ENCODE assay signal across 12 cellular contexts in genomic region chr1:101298663-101299062, GRCh38.
"Had no signal": no experiment of that assay in that cellular context is flagged by ENCODE, and none has a peak within 500 bp of the region (broad histone marks: within the 10 kb centered on the region; RNA-seq: fewer than 3 reads in every experiment).

No MANE protein-coding gene starts in this region.

- H3K27ac ChIP-seq: cardiac muscle cell, colonic mucosa, foreskin keratinocyte, lower lobe of right lung, prostate gland, VCaP had no signal

- H3K4me3 ChIP-seq: adrenal gland, cardiac muscle cell, colonic mucosa, lower lobe of right lung, prostate gland had no signal

- ATAC-seq: foreskin keratinocyte, lower lobe of right lung, sciatic nerve had no signal

- H3K4me1 ChIP-seq: colonic mucosa, foreskin keratinocyte, prostate gland had no signal

- H3K9me3 ChIP-seq: adrenal gland, colonic mucosa, lower lobe of right lung, prostate gland had no signal

- DNase-seq: activated CD4-positive, alpha-beta T cell treated with anti-CD3 and anti-CD28 coated beads for 4 hours; activated CD8-positive, alpha-beta memory T cell treated with anti-CD3 and anti-CD28 coated beads, Interleukin-2, amount 50 U/mL, for 48 hours; activated naive CD4-positive, alpha-beta T cell treated with anti-CD3 and anti-CD28 coated beads, Interleukin-2, amount 10 ng/mL, durations not matched to agents 7 days and 5 days; adrenal gland; colonic mucosa; foreskin keratinocyte; lower lobe of right lung; T-helper 9 cell had no signal

- H3K36me3 ChIP-seq: adrenal gland, cardiac muscle cell, colonic mucosa, lower lobe of right lung, prostate gland had no signal

- H3K27me3 ChIP-seq: cardiac muscle cell, colonic mucosa had no signal
